In genomic region chr12:54374555-54375257, GRCh38 we compare ENCODE assay signal across 16 cellular contexts. TPM values are rescaled to one million over a fixed set of nuclear protein-coding genes. Genes with fewer than 3 reads are reported as not detected.
DNase-seq lines count a peak whose midpoint lies in the region; ATAC-seq and TF ChIP-seq lines count a peak whose summit lies in the region.
"Had no signal": no experiment of that assay in that cellular context is flagged by ENCODE, and none has a peak within 500 bp of the region (broad histone marks: within the 10 kb centered on the region; RNA-seq: fewer than 3 reads in every experiment).

No MANE protein-coding gene starts in this region.

- no peak overlapping the region for H3K27ac ChIP-seq in endodermal cell (ENCODE audit: low read depth, low read length)
- peak overlapping the region; percentile 71 for H3K27ac ChIP-seq in skeletal muscle tissue (ENCODE audit: low read depth, low read length)
- H3K27ac ChIP-seq: brain microvascular endothelial cell, thoracic aorta had no signal

- peaks cover 55% of the 10 kb centered on the region for H3K27me3 Mint-ChIP-seq in endodermal cell (ENCODE audit: insufficient read depth)

- no peaks in the 10 kb centered on the region; the same call in 1 of the 2 replicates for H3K36me3 ChIP-seq in H7 (replicated peaks; ENCODE audit: control insufficient read depth, insufficient read depth, low read length)
- H3K36me3 ChIP-seq in endodermal cell (ENCODE audit: control insufficient read depth, insufficient read depth, low read length), result no peaks in the 10 kb centered on the region
- H3K36me3 ChIP-seq in skeletal muscle tissue (ENCODE audit: control insufficient read depth in 3 of 3, insufficient read depth in 3 of 3, low read length in 3 of 3), result peaks cover 3 to 9% (median 4%) of the 10 kb centered on the region in 3 donors
- H3K36me3 ChIP-seq: brain microvascular endothelial cell had no signal

- H3K4me3 Mint-ChIP-seq in endodermal cell, result no peak overlapping the region
- H3K4me3 Mint-ChIP-seq: WTC11 had no signal

- 82 to 100% methylated on average over 1 to 2 of the region's 2 CpGs for WGBS in endodermal cell (ENCODE audit: insufficient coverage in 1 of 2, insufficient read length in 1 of 2), 2 experiments

- no peaks in the 10 kb centered on the region for H3K9me3 Mint-ChIP-seq in endodermal cell
- H3K9me3 Mint-ChIP-seq: WTC11 had no signal

- H3K4me3 ChIP-seq in H7 (ENCODE audit: insufficient read depth, low read depth, low read length), result no peak overlapping the region
- H3K4me3 ChIP-seq in endodermal cell (ENCODE audit: low read length), result no peak overlapping the region
- H3K4me3 ChIP-seq in skeletal muscle tissue (ENCODE audit: low read length in 3 of 3), result no peak overlapping the region
- H3K4me3 ChIP-seq: thoracic aorta had no signal

- peaks cover 16% of the 10 kb centered on the region for H3K36me3 Mint-ChIP-seq in endodermal cell (ENCODE audit: low read depth)

- no peak for ATAC-seq in HG02610 (IDR thresholded peaks at IDR 0.05; ENCODE audit: unreplicated experiment)
- no peak for ATAC-seq in GM21723 (IDR thresholded peaks at IDR 0.05; ENCODE audit: unreplicated experiment)
- ATAC-seq: WTC11 had no signal

- H3K27me3 ChIP-seq in H7 (ENCODE audit: control insufficient read depth, insufficient read depth, low read length), result peaks cover 14% of the 10 kb centered on the region
- peaks cover 11% of the 10 kb centered on the region for H3K27me3 ChIP-seq in endodermal cell (ENCODE audit: control insufficient read depth, insufficient read depth, low read length, poor library complexity, severe bottlenecking)
- no peaks in the 10 kb centered on the region for H3K27me3 ChIP-seq in skeletal muscle tissue (ENCODE audit: control insufficient read depth in 3 of 3, insufficient read depth in 3 of 3, low read length in 3 of 3)
- H3K27me3 ChIP-seq: brain microvascular endothelial cell had no signal

- TF ChIP-seq CTCF in endodermal cell (conservative IDR thresholded peaks at IDR 0.05), result no peak

- no peak overlapping the region for H3K27ac Mint-ChIP-seq in endodermal cell
- H3K27ac Mint-ChIP-seq: WTC11 had no signal

- no peaks in the 10 kb centered on the region for H3K9me3 ChIP-seq in endodermal cell (ENCODE audit: control insufficient read depth, low read length)
- no peaks in the 10 kb centered on the region for H3K9me3 ChIP-seq in skeletal muscle tissue (ENCODE audit: control insufficient read depth in 3 of 3, low read length in 3 of 3)
- H3K9me3 ChIP-seq: thoracic aorta had no signal

- peak; percentile 29 for DNase-seq in H7
- peak; percentile 94 for DNase-seq in NCI-H69 (lab: John Stamatoyannopoulos, UW)
- DNase-seq in endodermal cell, result peak; percentile 43
- no peak for DNase-seq in nucleus accumbens (lab: John Stamatoyannopoulos, UW)
- no peak for DNase-seq in iPS-NIHi11 (ENCODE audit: low spot score)
- DNase-seq: activated T-cell treated with anti-CD3 and anti-CD28 coated beads, Interleukin-2, amount 50 U/mL, for 48 hours; brain microvascular endothelial cell; NCI-H1694 treated with DMSO at 0.1 percent for 48 hours; occipital lobe had no signal

- H3K4me1 ChIP-seq in endodermal cell (ENCODE audit: control insufficient read depth, insufficient read depth, low read length), result no peaks in the 10 kb centered on the region
- peaks cover 71 to 82% (median 80%) of the 10 kb centered on the region in 3 donors for H3K4me1 ChIP-seq in skeletal muscle tissue (ENCODE audit: control insufficient read depth in 3 of 3, insufficient read depth in 3 of 3, low read length in 3 of 3)

- H3K9ac ChIP-seq in endodermal cell (ENCODE audit: extremely low read depth, low read length, poor library complexity, severe bottlenecking) (no peak overlapping the region), skeletal muscle tissue (ENCODE audit: low read depth in 1 of 3, low read length in 3 of 3) (peak overlapping the region; percentile 3 to 20 (median 17))

- peaks cover 23% of the 10 kb centered on the region for H3K4me1 Mint-ChIP-seq in endodermal cell

RNA-seq across cellular contexts. Expression of gene ZNF385A, which starts 9.8 kb away (rescaled TPM):
- 2.7 and 3.5 TPM in 2 replicates for total RNA-seq in H7 (2014; rRNA removed; shearing (Covaris generic))
- 10 to 100 TPM; 10.5 to 16.3 TPM for total RNA-seq in endodermal cell
- 39.3 TPM for polyA plus RNA-seq in endodermal cell (2013, experiment 1 of 2)
- polyA plus RNA-seq in endodermal cell (2013, experiment 2 of 2), result 35.5 TPM
- total RNA-seq in skeletal muscle tissue, result 3.7 TPM

RNA-seq across cellular contexts. Expression of gene GPR84, which starts 10.4 kb away (rescaled TPM):
- total RNA-seq in H7 (2014; rRNA removed; shearing (Covaris generic)), result not detected in 2 replicates
- total RNA-seq in endodermal cell, result not detected
- polyA plus RNA-seq in endodermal cell (2013, experiment 1 of 2), result 0.11 TPM
- polyA plus RNA-seq in endodermal cell (2013, experiment 2 of 2), result not detected
- total RNA-seq in skeletal muscle tissue, result not detected
- total RNA-seq: fibroblast of lung, kidney epithelial cell had no signal

RNA-seq across cellular contexts. Expression of gene ITGA5, which starts 44.4 kb away (rescaled TPM):
- 38.4 and 50.6 TPM in 2 replicates for total RNA-seq in H7 (2014; rRNA removed; shearing (Covaris generic))
- total RNA-seq in endodermal cell (100 to 1,000 TPM; 189 to 243 TPM), skeletal muscle tissue (78.8 TPM)
- 71.1 TPM for polyA plus RNA-seq in endodermal cell (2013, experiment 1 of 2)
- polyA plus RNA-seq in endodermal cell (2013, experiment 2 of 2), result 77.0 TPM

RNA-seq across cellular contexts. Expression of gene COPZ1, which starts 49.8 kb away (rescaled TPM):
- total RNA-seq in H7 (2014; rRNA removed; shearing (Covaris generic)), result 117 and 121 TPM in 2 replicates
- total RNA-seq in endodermal cell (100 to 1,000 TPM; 153 to 183 TPM), skeletal muscle tissue (62.6 TPM)
- polyA plus RNA-seq in endodermal cell (2013, experiment 1 of 2), result 138 TPM
- polyA plus RNA-seq in endodermal cell (2013, experiment 2 of 2), result 134 TPM

Comparison
In these comparisons a context has a peak if more than half of its experiments do, and no peak if none do; other contexts are left out.
1. DNase-seq: peak in H7 (single experiment), NCI-H69 (single experiment) and endodermal cell (single experiment); none in nucleus accumbens (0 of 56) and iPS-NIHi11 (single experiment).